Comparison of ENCODE assay signal across 17 cellular contexts in genomic region chr12:2383276-2384028, GRCh38.
DNase-seq lines count a peak whose midpoint lies in the region; ATAC-seq and TF ChIP-seq lines count a peak whose summit lies in the region.
"Had no signal": no experiment of that assay in that cellular context is flagged by ENCODE, and none has a peak within 500 bp of the region (broad histone marks: within the 10 kb centered on the region; RNA-seq: fewer than 3 reads in every experiment).

No MANE protein-coding gene starts in this region.

- H3K4me1 ChIP-seq in gastroesophageal sphincter (peaks cover 3 to 67% (median 6%) of the 10 kb centered on the region in 3 donors), muscle layer of duodenum (ENCODE audit: control insufficient read depth in 1 of 2, insufficient read depth in 2 of 2, low read length in 2 of 2) (peaks cover 13 to 24% of the 10 kb centered on the region in 2 donors), upper lobe of right lung (peaks cover 15% of the 10 kb centered on the region)
- H3K4me1 ChIP-seq: colonic mucosa had no signal

- no peak for TF ChIP-seq EP300 in gastroesophageal sphincter (IDR thresholded peaks at IDR 0.05)

- no peak overlapping the region for H3K4me3 ChIP-seq in gastroesophageal sphincter
- H3K4me3 ChIP-seq in muscle layer of duodenum (ENCODE audit: low read depth in 1 of 2, low read length in 2 of 2) = no peak overlapping the region
- H3K4me3 ChIP-seq in upper lobe of right lung = no peak overlapping the region
- H3K4me3 ChIP-seq: colonic mucosa, PC-9 had no signal

- H3K9me3 ChIP-seq in gastroesophageal sphincter (no peaks in the 10 kb centered on the region), muscle layer of duodenum (ENCODE audit: control insufficient read depth in 1 of 2, low read length in 2 of 2) (no peaks in the 10 kb centered on the region), upper lobe of right lung (no peaks in the 10 kb centered on the region)
- H3K9me3 ChIP-seq: colonic mucosa had no signal

- peaks cover 9% of the 10 kb centered on the region for H3K27me3 Mint-ChIP-seq in Calu3 (ENCODE audit: unreplicated experiment)

- DNase-seq in Right ventricle myocardium superior (no peak), cardiac septum (ENCODE audit: low spot score) (no peak), upper lobe of right lung (no peak), Calu3 (no peak), NCI-H2081 treated with DMSO at 0.1 percent for 48 hours (lab: John Stamatoyannopoulos, UW) (no peak)
- DNase-seq: activated CD4-positive, alpha-beta T cell treated with anti-CD3 and anti-CD28 coated beads for 1 hour; activated T-cell treated with anti-CD3 and anti-CD28 coated beads, Interleukin-2, amount 50 U/mL, for 24 hours; colonic mucosa; COR-L47; NCI-H1105; NCI-H2227 treated with DMSO at 0.1 percent for 48 hours; PC-9; stimulated activated naive CD8-positive, alpha-beta T cell treated with anti-CD3 and anti-CD28 coated beads, Interleukin-15, Interleukin-2, amounts not matched to agents 100 U/mL and 50 U/mL, for 24 hours had no signal

- H3K4me3 Mint-ChIP-seq in Calu3 (ENCODE audit: low read depth, unreplicated experiment) = no peak overlapping the region
- H3K4me3 Mint-ChIP-seq: activated T-cell treated with anti-CD3 and anti-CD28 coated beads, Interleukin-2, amount 50 U/mL, for 24 hours; T-helper 1 cell treated with Interleukin-12 subunit alpha and Interleukin-12 subunit beta and Interleukin-4 antibody, amounts not matched to agents 30 μg/mL and 1 μg/mL, for 36 hours had no signal

- no peaks in the 10 kb centered on the region for H3K4me1 Mint-ChIP-seq in Calu3 (ENCODE audit: low read depth, unreplicated experiment)

- no TSS peak for BruUV-seq in Calu3 (replicated peaks; lab: Mats Ljungman, UMichigan)

- H3K36me3 Mint-ChIP-seq in Calu3 (ENCODE audit: insufficient read depth, unreplicated experiment) = no peaks in the 10 kb centered on the region

- no peaks in the 10 kb centered on the region for H3K9me3 Mint-ChIP-seq in Calu3 (ENCODE audit: low read depth, unreplicated experiment)
- H3K9me3 Mint-ChIP-seq: activated T-cell treated with anti-CD3 and anti-CD28 coated beads, Interleukin-2, amount 50 U/mL, for 24 hours had no signal

- intact Hi-C loops in Right ventricle myocardium superior (cut with DNase I) = no loop called here
- intact Hi-C loops in cardiac septum (cut with DNase I) = no loop called here
- intact Hi-C loops in upper lobe of right lung (cut with DNase I) = no loop called here
- intact Hi-C loops in Calu3 (cut with micrococcal nuclease; ENCODE audit: unreplicated experiment) = no loop called here

- TF ChIP-seq POLR2A in gastroesophageal sphincter (IDR thresholded peaks at IDR 0.05) = no peak

- H3K27ac Mint-ChIP-seq in Calu3 (ENCODE audit: unreplicated experiment) = no peak overlapping the region
- H3K27ac Mint-ChIP-seq: activated T-cell treated with anti-CD3 and anti-CD28 coated beads, Interleukin-2, amount 50 U/mL, for 24 hours; T-helper 1 cell treated with Interleukin-12 subunit alpha and Interleukin-12 subunit beta and Interleukin-4 antibody, amounts not matched to agents 30 μg/mL and 1 μg/mL, for 36 hours had no signal

- H3K36me3 ChIP-seq in gastroesophageal sphincter (no peaks in the 10 kb centered on the region), muscle layer of duodenum (ENCODE audit: control insufficient read depth in 1 of 2, insufficient read depth in 2 of 2, low read length in 2 of 2) (no peaks in the 10 kb centered on the region), upper lobe of right lung (no peaks in the 10 kb centered on the region)
- H3K36me3 ChIP-seq: colonic mucosa had no signal

- TF ChIP-seq CTCF in gastroesophageal sphincter (IDR thresholded peaks at IDR 0.05) = no peak
- TF ChIP-seq CTCF in upper lobe of right lung (IDR thresholded peaks at IDR 0.05) = no peak
- TF ChIP-seq CTCF in Calu3 (IDR thresholded peaks at IDR 0.05; ENCODE audit: unreplicated experiment) = no peak

- peak overlapping the region in 3 of 4 donors; percentile 49 to 78 (median 75) for H3K27ac ChIP-seq in gastroesophageal sphincter
- H3K27ac ChIP-seq in muscle layer of duodenum (ENCODE audit: low read length) = peak overlapping the region; percentile 53
- H3K27ac ChIP-seq in upper lobe of right lung = no peak overlapping the region
- H3K27ac ChIP-seq: colonic mucosa, PC-9 had no signal

- H3K27me3 ChIP-seq in gastroesophageal sphincter (no peaks in the 10 kb centered on the region), muscle layer of duodenum (ENCODE audit: low read depth, low read length) (no peaks in the 10 kb centered on the region), upper lobe of right lung (no peaks in the 10 kb centered on the region)
- H3K27me3 ChIP-seq: colonic mucosa had no signal

- 60 to 70% methylated on average over 7 to 13 of the region's 13 CpGs for WGBS in gastroesophageal sphincter (ENCODE audit: low coverage in 1 of 2), 2 donors

- CTCF ChIA-PET in Calu3 (lab: Charles Lee) = interaction anchor here (1.2 kb wide), 1 partner anchor 14 kb away, joined by 3 read pairs; no protein-coding TSS in a partner anchor

- peak; percentile 18 for ATAC-seq in Right ventricle myocardium superior (ENCODE audit: poor library complexity)
- ATAC-seq in gastroesophageal sphincter = no peak
- ATAC-seq in upper lobe of right lung = peak; percentile 89
- ATAC-seq in HG02759 (IDR thresholded peaks at IDR 0.05; ENCODE audit: unreplicated experiment) = no peak
- ATAC-seq: stimulated activated naive CD8-positive, alpha-beta T cell treated with anti-CD3 and anti-CD28 coated beads, Interleukin-15, Interleukin-2, amounts not matched to agents 100 U/mL and 50 U/mL, for 24 hours had no signal

Comparison
In these comparisons a context has a peak if more than half of its experiments do, and no peak if none do; other contexts are left out.
1. ATAC-seq: peak in Right ventricle myocardium superior (single experiment) and upper lobe of right lung (single experiment); none in gastroesophageal sphincter (single experiment) and HG02759 (single experiment).